23 cellular contexts compared by ENCODE assay signal in genomic region chr4:147430111-147430510, GRCh38. TPM values are rescaled to one million over a fixed set of nuclear protein-coding genes. Genes with fewer than 3 reads are reported as not detected.
"Had no signal": no experiment of that assay in that cellular context is flagged by ENCODE, and none has a peak within 500 bp of the region (broad histone marks: within the 10 kb centered on the region; RNA-seq: fewer than 3 reads in every experiment).

No MANE protein-coding gene starts in this region.

- H3K36me3 Mint-ChIP-seq: activated naive CD8-positive, alpha-beta T cell treated with anti-CD3 and anti-CD28 coated beads, Interleukin-2, amount 10 ng/mL, durations not matched to agents 7 days and 5 days had no signal

- H3K4me3 Mint-ChIP-seq: activated CD4-positive, alpha-beta T cell treated with anti-CD3 and anti-CD28 coated beads for 36 hours; activated CD8-positive, alpha-beta T cell treated with anti-CD3 and anti-CD28 coated beads for 36 hours; activated naive CD8-positive, alpha-beta T cell treated with anti-CD3 and anti-CD28 coated beads, Interleukin-2, amount 10 ng/mL, durations not matched to agents 7 days and 5 days; activated T-cell treated with anti-CD3 and anti-CD28 coated beads, Interleukin-2, amount 50 U/mL, for 72 hours had no signal

- H3K27me3 Mint-ChIP-seq: activated CD8-positive, alpha-beta T cell treated with anti-CD3 and anti-CD28 coated beads for 36 hours; activated naive CD8-positive, alpha-beta T cell treated with anti-CD3 and anti-CD28 coated beads, Interleukin-2, amount 10 ng/mL, durations not matched to agents 7 days and 5 days had no signal

- H3K27ac Mint-ChIP-seq: activated CD4-positive, alpha-beta T cell treated with anti-CD3 and anti-CD28 coated beads for 36 hours; activated CD8-positive, alpha-beta T cell treated with anti-CD3 and anti-CD28 coated beads for 36 hours; activated naive CD8-positive, alpha-beta T cell treated with anti-CD3 and anti-CD28 coated beads, Interleukin-2, amount 10 ng/mL, durations not matched to agents 7 days and 5 days; activated T-cell treated with anti-CD3 and anti-CD28 coated beads, Interleukin-2, amount 50 U/mL, for 72 hours had no signal

- DNase-seq: activated CD4-positive, alpha-beta T cell treated with anti-CD3 and anti-CD28 coated beads for 36 hours; activated CD4-positive, alpha-beta T cell treated with anti-CD3 and anti-CD28 coated beads, Interleukin-2, amount 50 U/mL, for 1 hour; activated CD8-positive, alpha-beta memory T cell treated with anti-CD3 and anti-CD28 coated beads, Interleukin-2, amount 50 U/mL, for 4 hours; activated CD8-positive, alpha-beta T cell treated with anti-CD3 and anti-CD28 coated beads for 36 hours; activated naive CD4-positive, alpha-beta T cell treated with anti-CD3 and anti-CD28 coated beads, Interleukin-2, amount 50 U/mL, for 16 hours; activated naive CD8-positive, alpha-beta T cell treated with anti-CD3 and anti-CD28 coated beads, Interleukin-2, amount 10 ng/mL, durations not matched to agents 7 days and 5 days; activated T-cell treated with anti-CD3 and anti-CD28 coated beads, Interleukin-2, amount 50 U/mL, for 72 hours; adrenal gland; aorta; central memory CD4-positive, alpha-beta T cell; Karpas-422; NCI-H1105; NCI-H1436; NCI-H187; NCI-H2081; NCI-H446; NCI-H524; SIG-M5; T-helper 1 cell; WERI-Rb-1 had no signal

- H3K4me1 Mint-ChIP-seq: activated CD4-positive, alpha-beta T cell treated with anti-CD3 and anti-CD28 coated beads for 36 hours; activated naive CD8-positive, alpha-beta T cell treated with anti-CD3 and anti-CD28 coated beads, Interleukin-2, amount 10 ng/mL, durations not matched to agents 7 days and 5 days had no signal

RNA-seq across cellular contexts. Expression of gene EDNRA, which starts 50.8 kb away (rescaled TPM):
- total RNA-seq: activated CD4-positive, alpha-beta T cell treated with anti-CD3 and anti-CD28 coated beads for 36 hours; activated CD8-positive, alpha-beta T cell treated with anti-CD3 and anti-CD28 coated beads for 36 hours; activated naive CD8-positive, alpha-beta T cell treated with anti-CD3 and anti-CD28 coated beads, Interleukin-2, amount 10 ng/mL, durations not matched to agents 7 days and 5 days; K562; OCI-LY7; T-helper 2 cell treated with Interferon-gamma antibody and Interleukin-4, amounts not matched to agents 100 ng/mL and 5 ng/mL, for 36 hours had no signal
- polyA plus RNA-seq: K562 had no signal
